8 cellular contexts compared by ENCODE assay signal in genomic region chr17:50297407-50297865, GRCh38. TPM values are rescaled to one million over a fixed set of nuclear protein-coding genes. Genes with fewer than 3 reads are reported as not detected.
A peak's percentile ranks its signal among the peaks of the same experiment; 100 is the strongest.
DNase-seq lines count a peak whose midpoint lies in the region; ATAC-seq and TF ChIP-seq lines count a peak whose summit lies in the region.

No MANE protein-coding gene starts in this region.

- POLR2A ChIA-PET in CD8-positive, alpha-beta T cell (lab: Charles Lee), result no interaction called here

- peak; percentile 87 for TF ChIP-seq CTCF in CD8-positive, alpha-beta T cell (IDR thresholded peaks at IDR 0.05)
- TF ChIP-seq CTCF in endothelial cell (IDR thresholded peaks at IDR 0.05; ENCODE audit: unreplicated experiment), result peak; percentile 74

- peak; percentile 100 for ATAC-seq in CD8-positive, alpha-beta T cell
- peak; percentile 51 for ATAC-seq in HG02798 (IDR thresholded peaks at IDR 0.05; ENCODE audit: poor library complexity, unreplicated experiment)
- ATAC-seq in HG03025 (IDR thresholded peaks at IDR 0.05; ENCODE audit: low FRiP score, unreplicated experiment), result no peak

- H3K27me3 Mint-ChIP-seq in CD8-positive, alpha-beta T cell (ENCODE audit: low read depth), result peaks cover 3% of the 10 kb centered on the region
- peaks cover 2% of the 10 kb centered on the region for H3K27me3 Mint-ChIP-seq in endothelial cell (ENCODE audit: unreplicated experiment)

- no peaks in the 10 kb centered on the region for H3K9me3 ChIP-seq in CD8-positive, alpha-beta T cell (ENCODE audit: low read length)

- no peak overlapping the region for H3K4me3 Mint-ChIP-seq in CD8-positive, alpha-beta T cell
- no peak overlapping the region for H3K4me3 Mint-ChIP-seq in endothelial cell (ENCODE audit: unreplicated experiment)

- H3K4me1 ChIP-seq in CD8-positive, alpha-beta T cell (ENCODE audit: insufficient read depth, low read length), result no peaks in the 10 kb centered on the region

- H3K4me3 ChIP-seq in CD8-positive, alpha-beta T cell (ENCODE audit: low read depth, low read length), result no peak overlapping the region

- H3K4me1 Mint-ChIP-seq in CD8-positive, alpha-beta T cell (ENCODE audit: low read depth), result no peaks in the 10 kb centered on the region
- no peaks in the 10 kb centered on the region for H3K4me1 Mint-ChIP-seq in endothelial cell (ENCODE audit: unreplicated experiment)

- H3K27me3 ChIP-seq in CD8-positive, alpha-beta T cell (ENCODE audit: insufficient read depth, low read length), result no peaks in the 10 kb centered on the region

- no peak overlapping the region for H3K27ac Mint-ChIP-seq in CD8-positive, alpha-beta T cell
- H3K27ac Mint-ChIP-seq in endothelial cell (ENCODE audit: unreplicated experiment), result no peak overlapping the region

- no peaks in the 10 kb centered on the region for H3K36me3 ChIP-seq in CD8-positive, alpha-beta T cell (ENCODE audit: insufficient read depth, low read length)

- CTCF ChIA-PET in CD8-positive, alpha-beta T cell (lab: Charles Lee), result interaction anchor here (0.6 to 9.7 kb wide), 30 partner anchors 9 to 320 kb away, joined by 3 to 140 read pairs (median 4); partner anchors contain the start of genes COL1A1, SGCA and TMEM92

- peak; percentile 59 to 86 (median 80) for DNase-seq in CD8-positive, alpha-beta T cell
- DNase-seq in NOMO-1 (lab: John Stamatoyannopoulos, UW; ENCODE audit: unreplicated experiment in 2 of 2) (peak; percentile 54 to 59), endothelial cell (ENCODE audit: low spot score) (peak; percentile 87), myocyte (ENCODE audit: low read depth) (peak; percentile 60)
- DNase-seq in activated CD8-positive, alpha-beta memory T cell treated with anti-CD3 and anti-CD28 coated beads for 48 hours (ENCODE audit: low read depth in 2 of 3, low spot score in 2 of 3), result peak; percentile 50 to 81 (median 65)
- peak; percentile 62 for DNase-seq in stimulated activated CD8-positive, alpha-beta memory T cell treated with anti-CD3 and anti-CD28 coated beads, Interleukin-7, amount 100 ng/mL, for 24 hours (ENCODE audit: low read depth)

- no peaks in the 10 kb centered on the region for H3K9me3 Mint-ChIP-seq in CD8-positive, alpha-beta T cell
- H3K9me3 Mint-ChIP-seq in endothelial cell (ENCODE audit: unreplicated experiment), result no peaks in the 10 kb centered on the region

- no peaks in the 10 kb centered on the region for H3K36me3 Mint-ChIP-seq in CD8-positive, alpha-beta T cell
- H3K36me3 Mint-ChIP-seq in endothelial cell (ENCODE audit: low read depth, unreplicated experiment), result no peaks in the 10 kb centered on the region

- intact Hi-C loops in CD8-positive, alpha-beta T cell (cut with DNase I, micrococcal nuclease), result loop anchor here (1.0 to 5.0 kb wide), 10 partner anchors 24 to 271 kb away; partner anchors contain the start of gene XYLT2 (in 1 of the 2)

- H3K27ac ChIP-seq in CD8-positive, alpha-beta T cell (ENCODE audit: low read depth, low read length), result no peak overlapping the region

RNA-seq across cellular contexts. Expression of gene TMEM92, which starts 23.2 kb away (rescaled TPM):
- not detected for total RNA-seq in CD8-positive, alpha-beta T cell
- total RNA-seq in endothelial cell (ENCODE audit: unreplicated experiment) (28.1 TPM), myocyte (not detected in 2 replicates)
- 0.58 TPM for polyA plus RNA-seq in myocyte (2012)

RNA-seq across cellular contexts. Expression of gene XYLT2, which starts 48.5 kb away (rescaled TPM):
- total RNA-seq in CD8-positive, alpha-beta T cell, result 1 to 10 TPM; 9.0 to 9.4 TPM
- total RNA-seq in endothelial cell (ENCODE audit: unreplicated experiment) (23.1 TPM), myocyte (21.4 and 26.0 TPM in 2 replicates)
- 27.3 TPM for polyA plus RNA-seq in myocyte (2012)

Comparison
In these comparisons a context has a peak if more than half of its experiments do, and no peak if none do; other contexts are left out.
1. RNA of gene TMEM92, which starts 23.2 kb away (total RNA-seq): 28.1 TPM in endothelial cell (single experiment); not detected in myocyte and not detected in CD8-positive, alpha-beta T cell; every median in the first group is over 10 times any median in the second.
2. Peak in every context shown above with its lines, with median percentiles within 50 percentile points of each other: DNase-seq.